In the genomic region with DNA sequence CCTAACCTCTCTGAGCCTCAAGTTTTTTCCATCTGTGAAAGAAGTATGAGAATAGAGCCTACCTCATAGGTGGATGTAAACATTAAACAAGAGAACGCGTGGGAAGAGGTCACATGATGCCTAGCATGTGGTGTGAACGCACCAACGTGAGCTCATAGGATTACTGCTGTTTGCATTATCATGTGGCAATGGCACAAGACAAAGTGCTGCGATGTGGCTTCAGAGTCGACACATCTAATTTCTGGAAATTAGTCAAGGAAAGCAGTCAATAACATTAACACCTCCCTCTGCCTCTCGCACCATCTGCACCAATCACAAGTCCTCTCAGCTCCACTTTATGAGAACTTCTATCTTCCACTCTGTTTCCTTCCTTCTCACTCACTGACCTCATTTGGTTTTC, we compare ENCODE assay signal across 23 cellular contexts.
DNase-seq lines count a peak whose midpoint lies in the region; ATAC-seq and TF ChIP-seq lines count a peak whose summit lies in the region.
"Had no signal": no experiment of that assay in that cellular context is flagged by ENCODE, and none has a peak within 500 bp of the region (broad histone marks: within the 10 kb centered on the region; RNA-seq: fewer than 3 reads in every experiment).

No MANE protein-coding gene starts in this region.

- H3K36me3 ChIP-seq in prostate gland, result no peaks in the 10 kb centered on the region
- H3K36me3 ChIP-seq: upper lobe of right lung had no signal

- H3K9me3 ChIP-seq in prostate gland, result no peaks in the 10 kb centered on the region
- H3K9me3 ChIP-seq: Caco-2, upper lobe of right lung had no signal

- H3K27me3 ChIP-seq in prostate gland (replicated peaks; ENCODE audit: insufficient read depth), result no peaks in the 10 kb centered on the region
- H3K27me3 ChIP-seq: upper lobe of right lung had no signal

- no peak for TF ChIP-seq CTCF in prostate gland (IDR thresholded peaks at IDR 0.05)

- no peak overlapping the region for H3K4me3 ChIP-seq in prostate gland
- H3K4me3 ChIP-seq: upper lobe of right lung had no signal

- H3K27me3 Mint-ChIP-seq in activated CD8-positive, alpha-beta memory T cell treated with anti-CD3 and anti-CD28 coated beads, Interleukin-2, amount 10 ng/mL, durations not matched to agents 7 days and 5 days, result no peaks in the 10 kb centered on the region
- H3K27me3 Mint-ChIP-seq in T-helper 2 cell treated with Interferon-gamma antibody and Interleukin-4, amounts not matched to agents 5 μg/mL and 100 μg/mL, for 36 hours (ENCODE audit: low read depth), result peaks cover 3% of the 10 kb centered on the region
- no peaks in the 10 kb centered on the region for H3K27me3 Mint-ChIP-seq in activated naive CD8-positive, alpha-beta T cell treated with anti-CD3 and anti-CD28 coated beads for 36 hours
- H3K27me3 Mint-ChIP-seq: activated naive CD8-positive, alpha-beta T cell; naive thymus-derived CD8-positive, alpha-beta T cell had no signal

- no peak for TF ChIP-seq POLR2A in prostate gland (IDR thresholded peaks at IDR 0.05)

- H3K36me3 Mint-ChIP-seq in activated CD8-positive, alpha-beta memory T cell treated with anti-CD3 and anti-CD28 coated beads, Interleukin-2, amount 10 ng/mL, durations not matched to agents 7 days and 5 days, result no peaks in the 10 kb centered on the region
- no peaks in the 10 kb centered on the region for H3K36me3 Mint-ChIP-seq in T-helper 2 cell treated with Interferon-gamma antibody and Interleukin-4, amounts not matched to agents 5 μg/mL and 100 μg/mL, for 36 hours (ENCODE audit: low read depth)
- H3K36me3 Mint-ChIP-seq in activated naive CD8-positive, alpha-beta T cell treated with anti-CD3 and anti-CD28 coated beads for 36 hours, result no peaks in the 10 kb centered on the region
- H3K36me3 Mint-ChIP-seq: activated naive CD8-positive, alpha-beta T cell; mesothelial cell of epicardium; naive thymus-derived CD8-positive, alpha-beta T cell had no signal

- H3K27ac ChIP-seq in substantia nigra (ENCODE audit: low read depth, low read length, poor library complexity, severe bottlenecking), result no peak overlapping the region
- H3K27ac ChIP-seq in prostate gland, result no peak overlapping the region
- H3K27ac ChIP-seq: upper lobe of right lung, VCaP had no signal

- H3K4me1 ChIP-seq in prostate gland (replicated peaks), result no peaks in the 10 kb centered on the region
- H3K4me1 ChIP-seq: Caco-2 had no signal

- 88% methylated on average over 7 of the region's 7 CpGs for WGBS in prostate gland

- H3K9me3 Mint-ChIP-seq in activated CD8-positive, alpha-beta memory T cell treated with anti-CD3 and anti-CD28 coated beads, Interleukin-2, amount 10 ng/mL, durations not matched to agents 7 days and 5 days (ENCODE audit: low read depth), result no peaks in the 10 kb centered on the region
- H3K9me3 Mint-ChIP-seq in T-helper 2 cell treated with Interferon-gamma antibody and Interleukin-4, amounts not matched to agents 5 μg/mL and 100 μg/mL, for 36 hours, result no peaks in the 10 kb centered on the region
- peaks cover 4% of the 10 kb centered on the region for H3K9me3 Mint-ChIP-seq in activated naive CD8-positive, alpha-beta T cell treated with anti-CD3 and anti-CD28 coated beads for 36 hours
- H3K9me3 Mint-ChIP-seq: mesothelial cell of epicardium; naive thymus-derived CD8-positive, alpha-beta T cell had no signal

- intact Hi-C loops in prostate gland (cut with DNase I), result loop anchor here (5.0 to 10.0 kb wide), 3 partner anchors 47 to 522 kb away; a partner anchor contains a TSS

- CTCF ChIA-PET in activated CD8-positive, alpha-beta memory T cell treated with anti-CD3 and anti-CD28 coated beads, Interleukin-2, amount 10 ng/mL, durations not matched to agents 7 days and 5 days (lab: Charles Lee), result no interaction called here

- peak; percentile 49 for ATAC-seq in activated CD8-positive, alpha-beta memory T cell treated with anti-CD3 and anti-CD28 coated beads, Interleukin-2, amount 10 ng/mL, durations not matched to agents 7 days and 5 days
- ATAC-seq in HG03439 (IDR thresholded peaks at IDR 0.05; ENCODE audit: unreplicated experiment), result no peak
- ATAC-seq: left ventricle myocardium superior; naive thymus-derived CD8-positive, alpha-beta T cell; upper lobe of right lung had no signal

- peaks cover 25% of the 10 kb centered on the region for H3K4me1 Mint-ChIP-seq in activated CD8-positive, alpha-beta memory T cell treated with anti-CD3 and anti-CD28 coated beads, Interleukin-2, amount 10 ng/mL, durations not matched to agents 7 days and 5 days
- H3K4me1 Mint-ChIP-seq in T-helper 2 cell treated with Interferon-gamma antibody and Interleukin-4, amounts not matched to agents 5 μg/mL and 100 μg/mL, for 36 hours (ENCODE audit: low read depth), result peaks cover 22% of the 10 kb centered on the region
- peaks cover 46% of the 10 kb centered on the region for H3K4me1 Mint-ChIP-seq in activated naive CD8-positive, alpha-beta T cell treated with anti-CD3 and anti-CD28 coated beads for 36 hours

- no peak overlapping the region for H3K4me3 Mint-ChIP-seq in activated CD8-positive, alpha-beta memory T cell treated with anti-CD3 and anti-CD28 coated beads, Interleukin-2, amount 10 ng/mL, durations not matched to agents 7 days and 5 days
- H3K4me3 Mint-ChIP-seq in T-helper 2 cell treated with Interferon-gamma antibody and Interleukin-4, amounts not matched to agents 5 μg/mL and 100 μg/mL, for 36 hours, result no peak overlapping the region
- no peak overlapping the region for H3K4me3 Mint-ChIP-seq in activated naive CD8-positive, alpha-beta T cell treated with anti-CD3 and anti-CD28 coated beads for 36 hours
- H3K4me3 Mint-ChIP-seq: activated naive CD8-positive, alpha-beta T cell; mesothelial cell of epicardium; naive thymus-derived CD8-positive, alpha-beta T cell had no signal

- peak; percentile 46 for DNase-seq in activated CD8-positive, alpha-beta memory T cell treated with anti-CD3 and anti-CD28 coated beads, Interleukin-2, amount 10 ng/mL, durations not matched to agents 7 days and 5 days
- no peak for DNase-seq in activated CD8-positive, alpha-beta memory T cell treated with anti-CD3 and anti-CD28 coated beads, Interleukin-2, amount 50 U/mL, for 4 hours
- peak; percentile 26 for DNase-seq in T-helper 2 cell treated with Interferon-gamma antibody and Interleukin-4, amounts not matched to agents 5 μg/mL and 100 μg/mL, for 36 hours (ENCODE audit: low spot score)
- peak; percentile 6 for DNase-seq in activated naive CD8-positive, alpha-beta T cell treated with anti-CD3 and anti-CD28 coated beads for 36 hours
- DNase-seq in stimulated activated CD8-positive, alpha-beta memory T cell treated with anti-CD3 and anti-CD28 coated beads, Interleukin-4, amount 100 ng/mL, for 48 hours, result peak; percentile 51
- DNase-seq in substantia nigra (lab: John Stamatoyannopoulos, UW) (no peak), prostate gland (ENCODE audit: low spot score) (no peak)
- DNase-seq: Caco-2; central memory CD4-positive, alpha-beta T cell; dermis blood vessel endothelial cell; DMS79; left ventricle myocardium superior; naive thymus-derived CD8-positive, alpha-beta T cell; NCI-H1105; NCI-H2029; NCI-H2227 treated with DMSO at 0.1 percent for 48 hours; NCI-H748 treated with DMSO at 0.1 percent for 48 hours; occipital lobe; upper lobe of right lung had no signal

- H3K27ac Mint-ChIP-seq in activated CD8-positive, alpha-beta memory T cell treated with anti-CD3 and anti-CD28 coated beads, Interleukin-2, amount 10 ng/mL, durations not matched to agents 7 days and 5 days, result no peak overlapping the region
- no peak overlapping the region for H3K27ac Mint-ChIP-seq in T-helper 2 cell treated with Interferon-gamma antibody and Interleukin-4, amounts not matched to agents 5 μg/mL and 100 μg/mL, for 36 hours
- H3K27ac Mint-ChIP-seq in activated naive CD8-positive, alpha-beta T cell treated with anti-CD3 and anti-CD28 coated beads for 36 hours, result no peak overlapping the region
- H3K27ac Mint-ChIP-seq: mesothelial cell of epicardium had no signal

Comparison
In these comparisons a context has a peak if more than half of its experiments do, and no peak if none do; other contexts are left out.
1. DNase-seq: peak in activated CD8-positive, alpha-beta memory T cell treated with anti-CD3 and anti-CD28 coated beads, Interleukin-2, amount 10 ng/mL, durations not matched to agents 7 days and 5 days (single experiment), T-helper 2 cell treated with Interferon-gamma antibody and Interleukin-4, amounts not matched to agents 5 μg/mL and 100 μg/mL, for 36 hours (single experiment), activated naive CD8-positive, alpha-beta T cell treated with anti-CD3 and anti-CD28 coated beads for 36 hours (single experiment) and stimulated activated CD8-positive, alpha-beta memory T cell treated with anti-CD3 and anti-CD28 coated beads, Interleukin-4, amount 100 ng/mL, for 48 hours (single experiment); none in activated CD8-positive, alpha-beta memory T cell treated with anti-CD3 and anti-CD28 coated beads, Interleukin-2, amount 50 U/mL, for 4 hours (single experiment), substantia nigra (0 of 49) and prostate gland (single experiment).